In genomic region chr10:100885611-100886010, GRCh38 we compare ENCODE assay signal across 5 cellular contexts. TPM values are rescaled to one million over a fixed set of nuclear protein-coding genes. Genes with fewer than 3 reads are reported as not detected.
A peak's percentile ranks its signal among the peaks of the same experiment; 100 is the strongest.
DNase-seq lines count a peak whose midpoint lies in the region; ATAC-seq, FAIRE-seq and TF ChIP-seq lines count a peak whose summit lies in the region.
"Not testable (repeated sequence)": the region's sequence is repeated elsewhere in the genome, so short reads cannot be mapped to it uniquely, and the experiment has no call there.

No MANE protein-coding gene starts in this region.

- not testable (repeated sequence) for H3K27me3 Mint-ChIP-seq in nephron (ENCODE audit: low read depth)

- peak overlapping the region; percentile 91 to 97 (median 94) for H3K27ac Mint-ChIP-seq in nephron

- not testable (repeated sequence) for H3K9me3 Mint-ChIP-seq in nephron

- H3K9ac ChIP-seq in keratinocyte (ENCODE audit: control insufficient read depth, extremely low read depth, insufficient read depth, low read length), result not testable (repeated sequence)
- peak overlapping the region; percentile 14 for H3K9ac ChIP-seq in skeletal muscle satellite cell (ENCODE audit: low read depth, low read length)

- not testable (repeated sequence) for H4K20me1 ChIP-seq in keratinocyte (ENCODE audit: control insufficient read depth, extremely low read depth, insufficient read depth, low read length)

- H3K4me3 ChIP-seq in SJCRH30; keratinocyte (ENCODE audit: control insufficient read depth in 2 of 3, extremely low read depth in 1 of 3, insufficient read depth in 2 of 3, low read depth in 1 of 3, low read length in 3 of 3); skeletal muscle satellite cell (ENCODE audit: low read length): not testable (repeated sequence)

- not testable (repeated sequence) for H3K4me3 Mint-ChIP-seq in nephron

- intact Hi-C loops in Right ventricle myocardium inferior (cut with DNase I), result not testable (repeated sequence)

- H3K36me3 Mint-ChIP-seq in nephron (ENCODE audit: low read depth), result not testable (repeated sequence)

- peak overlapping the region; percentile 49 for H3K4me2 ChIP-seq in keratinocyte (ENCODE audit: control insufficient read depth, extremely low read depth, insufficient read depth, low read depth, low read length)
- not testable (repeated sequence) for H3K4me2 ChIP-seq in skeletal muscle satellite cell (ENCODE audit: low read length)

- not testable (repeated sequence) for TF ChIP-seq CTCF in keratinocyte (optimal IDR thresholded peaks at IDR 0.05 in 1 of 3, IDR thresholded peaks at IDR 0.05 in 1 of 3, conservative IDR thresholded peaks at IDR 0.05 in 1 of 3; ENCODE audit: extremely low read depth in 1 of 3, insufficient read depth in 2 of 3, low read length in 3 of 3); nephron (IDR thresholded peaks at IDR 0.05; ENCODE audit: unreplicated experiment in 3 of 3)

- H3K79me2 ChIP-seq in keratinocyte (ENCODE audit: control insufficient read depth, insufficient read depth, low read length), result not testable (repeated sequence)

- H3K4me1 Mint-ChIP-seq in nephron, result peaks cover 87% of the 10 kb centered on the region

- dilution Hi-C loops in keratinocyte (cut with MboI; ENCODE audit: extremely low pct_ligation_motif_present, low sequenced_read_pairs), result loop anchor here (25.0 kb wide), 1 partner anchor 323 kb away; no protein-coding TSS in a partner anchor

- H3K9me1 ChIP-seq in keratinocyte (ENCODE audit: control insufficient read depth, extremely low read depth, insufficient read depth, low read length), result not testable (repeated sequence)

- peak overlapping the region; percentile 100 for H3K27ac ChIP-seq in SJCRH30
- peak overlapping the region; percentile 18 for H3K27ac ChIP-seq in keratinocyte (ENCODE audit: control insufficient read depth, insufficient read depth, low read length)

- not testable (repeated sequence) for H2AFZ ChIP-seq in keratinocyte (ENCODE audit: control insufficient read depth, low read length)

- H3K36me3 ChIP-seq in SJCRH30; keratinocyte (ENCODE audit: control insufficient read depth in 2 of 2, extremely low read depth in 1 of 2, insufficient read depth in 2 of 2, low read length in 2 of 2); skeletal muscle satellite cell (ENCODE audit: insufficient read depth, low read length): not testable (repeated sequence)

- ATAC-seq in Right ventricle myocardium inferior, result not testable (repeated sequence)

- DNase-seq in SJCRH30; keratinocyte (ENCODE audit: low read depth, low spot score): not testable (repeated sequence)
- DNase-seq in Right ventricle myocardium inferior (ENCODE audit: missing footprints), result peak; percentile 7

- not testable (repeated sequence) for H3K9me3 ChIP-seq in SJCRH30 (replicated peaks); keratinocyte (ENCODE audit: control insufficient read depth, low read depth, low read length); skeletal muscle satellite cell (replicated peaks; ENCODE audit: low read length)

- H3K4me1 ChIP-seq in SJCRH30 (peaks cover 92% of the 10 kb centered on the region), keratinocyte (ENCODE audit: control insufficient read depth, extremely low read depth, insufficient read depth, low read length) (peaks cover 26% of the 10 kb centered on the region), skeletal muscle satellite cell (ENCODE audit: control insufficient read depth, insufficient read depth, low read length) (peaks cover 59% of the 10 kb centered on the region)

- peak; percentile 36 for FAIRE-seq in keratinocyte (lab: Jason Lieb, UNC)

- not testable (repeated sequence) for H3K27me3 ChIP-seq in SJCRH30; keratinocyte (ENCODE audit: control insufficient read depth, extremely low read depth, insufficient read depth, low read length); skeletal muscle satellite cell (ENCODE audit: control insufficient read depth, insufficient read depth, low read length)

RNA-seq across cellular contexts. Expression of gene SLF2, which starts 27.2 kb away (rescaled TPM):
- 217 and 257 TPM in 2 replicates for total RNA-seq in SJCRH30 (2014; rRNA removed; shearing (Covaris generic))
- 17.0 TPM for total RNA-seq in Right ventricle myocardium inferior
- 4.6 to 7.1 TPM (median 4.9 TPM) in 3 replicates for polyA plus RNA-seq in keratinocyte
- 7.2 TPM for polyA plus RNA-seq in keratinocyte (2011; ENCODE audit: low read depth)
- 2.4 and 4.5 TPM in 2 replicates for polyA plus RNA-seq in keratinocyte (2011; cell fraction: cytosol; rRNA removed)
- polyA plus RNA-seq in keratinocyte (2011; cell fraction: nucleus; rRNA removed), result 9.3 and 11.9 TPM in 2 replicates
- 4.7 and 7.4 TPM in 2 replicates for polyA plus RNA-seq in keratinocyte (2012; ENCODE audit: low replicate concordance)
- polyA minus RNA-seq in keratinocyte, result 1.5 to 10.9 TPM (median 4.2 TPM) in 3 replicates
- polyA minus RNA-seq in keratinocyte (2011; cell fraction: cytosol; rRNA and poly(A)+ RNA removed), result 7.3 TPM
- 8.0 and 15.1 TPM in 2 replicates for polyA minus RNA-seq in keratinocyte (2011; cell fraction: nucleus; rRNA and poly(A)+ RNA removed)
- total RNA-seq in skeletal muscle satellite cell (2012; rRNA removed), result 21.6 and 30.4 TPM in 2 replicates

Comparison
In these comparisons a context has a peak if more than half of its experiments do, and no peak if none do; other contexts are left out.
1. RNA of gene SLF2, which starts 27.2 kb away (total RNA-seq): 217 to 257 TPM in SJCRH30; 17.0 TPM in Right ventricle myocardium inferior (single experiment); every median in the first group is over 10 times any median in the second.